8 cellular contexts compared by ENCODE assay signal in the genomic region with DNA sequence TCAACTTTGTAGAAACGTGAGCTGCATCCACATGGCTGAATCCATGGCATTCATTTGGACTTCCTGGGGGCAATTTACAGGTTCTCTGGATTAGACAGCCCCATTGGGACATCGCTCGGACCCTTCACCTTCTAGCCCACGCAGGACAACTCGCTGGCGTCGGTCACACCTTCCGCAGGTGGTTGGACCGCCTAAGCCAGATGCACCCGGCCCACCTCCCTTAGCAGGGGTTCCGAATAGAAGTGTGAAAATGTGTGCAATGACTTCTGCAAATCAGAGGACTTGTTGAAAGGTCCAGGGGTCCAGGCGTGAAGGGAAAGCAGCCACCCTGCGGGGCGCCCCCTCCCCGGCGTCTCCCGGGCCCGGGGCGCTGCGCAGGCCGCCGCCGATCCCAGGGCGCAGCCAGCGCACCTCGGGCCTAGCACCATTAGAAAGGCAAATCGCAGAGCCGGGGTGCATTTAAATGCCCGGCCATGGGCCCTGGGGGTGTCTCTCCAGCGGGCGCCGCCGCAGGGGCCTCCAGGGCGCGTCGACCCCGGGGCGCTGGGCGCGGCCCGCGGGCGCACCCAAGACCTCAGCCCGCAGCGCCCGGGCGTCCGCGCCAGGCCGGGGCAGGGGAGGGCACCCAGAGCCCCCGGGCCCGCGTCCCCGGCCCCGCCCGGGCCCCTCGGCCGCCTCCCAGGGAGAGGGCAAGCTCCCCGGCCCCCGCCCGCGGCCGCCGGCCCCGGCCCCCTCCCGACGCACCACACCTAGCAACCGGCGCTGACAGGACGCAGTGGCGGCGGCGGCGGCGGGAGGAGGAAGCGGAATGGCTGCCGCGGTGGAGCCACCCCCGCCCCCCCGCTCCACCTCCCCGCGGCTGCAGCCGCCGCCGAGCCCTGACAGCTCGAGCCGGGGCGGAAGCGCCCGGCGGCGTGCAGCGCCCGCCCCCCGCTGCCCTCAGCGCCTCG. TPM values are rescaled to one million over a fixed set of nuclear protein-coding genes. Genes with fewer than 3 reads are reported as not detected.
DNase-seq lines count a peak whose midpoint lies in the region; ATAC-seq, FAIRE-seq and TF ChIP-seq lines count a peak whose summit lies in the region.

No MANE protein-coding gene starts in this region.

- CTCF ChIA-PET in HCT116 (lab: Charles Lee) = no interaction called here
- CTCF ChIA-PET in mammary epithelial cell (lab: Charles Lee; ENCODE audit: low non-redundant PET) = no interaction called here

- peak; percentile 72 for ATAC-seq in HCT116
- no peak for ATAC-seq in HG03469 (IDR thresholded peaks at IDR 0.05; ENCODE audit: unreplicated experiment)

- peak; percentile 39 for DNase-seq in GF-D8 (lab: John Stamatoyannopoulos, UW)
- DNase-seq in HCT116 (ENCODE audit: low read depth, low spot score) = no peak
- peak; percentile 30 for DNase-seq in MV-4-11 (lab: John Stamatoyannopoulos, UW)
- DNase-seq in WERI-Rb-1 = peak; percentile 27
- peak; percentile 63 for DNase-seq in mammary epithelial cell
- DNase-seq in keratinocyte (ENCODE audit: low read depth, low spot score) = no peak
- peak; percentile 51 to 56 for DNase-seq in stimulated activated CD4-positive, alpha-beta T cell treated with anti-CD3 and anti-CD28 coated beads, Interleukin-15, amount 100 ng/mL, for 1 hour (ENCODE audit: low read depth in 1 of 2, low spot score in 1 of 2)

- intact Hi-C loops in HCT116 (cut with micrococcal nuclease) (no loop called here), mammary epithelial cell (cut with micrococcal nuclease) (loop anchor here (2.0 kb wide), 2 partner anchors 83 to 93 kb away; no protein-coding TSS in a partner anchor)

- H2AFZ ChIP-seq in HCT116 (ENCODE audit: low read depth, low read length, poor library complexity, severe bottlenecking) (no peak overlapping the region), mammary epithelial cell (ENCODE audit: low read depth, low read length) (peak overlapping the region; percentile 92), keratinocyte (ENCODE audit: control insufficient read depth, low read length) (peak overlapping the region; percentile 68)

- RAD21 ChIA-PET in HCT116 (lab: Charles Lee; ENCODE audit: low non-redundant PET in 1 of 2, low total read pairs in 2 of 2, uncharacterized antibody in 2 of 2, unreplicated experiment in 2 of 2) = interaction anchor here in 1 of 2 experiments (0.6 kb wide), 1 partner anchor 983 kb away, joined by 3 read pairs; no protein-coding TSS in a partner anchor

- H3K27me3 ChIP-seq in HCT116 (ENCODE audit: insufficient read depth, low read length) = no peaks in the 10 kb centered on the region
- peaks cover 58% of the 10 kb centered on the region for H3K27me3 ChIP-seq in WERI-Rb-1 (ENCODE audit: insufficient read depth, low read depth, severe bottlenecking)
- no peaks in the 10 kb centered on the region for H3K27me3 ChIP-seq in mammary epithelial cell (ENCODE audit: insufficient read depth, low read length)
- no peaks in the 10 kb centered on the region for H3K27me3 ChIP-seq in keratinocyte (ENCODE audit: control insufficient read depth, extremely low read depth, insufficient read depth, low read length)

- peak overlapping the region; percentile 51 to 59 for H3K4me3 ChIP-seq in HCT116 (replicated peaks in 1 of 2; ENCODE audit: low read depth in 1 of 2, low read length in 2 of 2)
- H3K4me3 ChIP-seq in WERI-Rb-1 (ENCODE audit: low read depth, low read length) = peak overlapping the region; percentile 35
- H3K4me3 ChIP-seq in mammary epithelial cell (replicated peaks in 1 of 3; ENCODE audit: insufficient read depth in 1 of 3, low read depth in 2 of 3, low read length in 3 of 3) = peak overlapping the region; percentile 65 to 93 (median 75)
- H3K4me3 ChIP-seq in keratinocyte (ENCODE audit: control insufficient read depth in 2 of 3, extremely low read depth in 1 of 3, insufficient read depth in 2 of 3, low read depth in 1 of 3, low read length in 3 of 3) = peak overlapping the region; percentile 67 to 82 (median 78)

- H3K9me3 ChIP-seq in HCT116 (ENCODE audit: control insufficient read depth in 1 of 2, insufficient read depth in 1 of 2, low read depth in 1 of 2, low read length in 2 of 2) (no peaks in the 10 kb centered on the region), WERI-Rb-1 (ENCODE audit: severe bottlenecking) (no peaks in the 10 kb centered on the region), mammary epithelial cell (replicated peaks; ENCODE audit: insufficient read depth, low read length) (no peaks in the 10 kb centered on the region), keratinocyte (ENCODE audit: control insufficient read depth, low read depth, low read length) (no peaks in the 10 kb centered on the region)

- dilution Hi-C loops in mammary epithelial cell (cut with HindIII; ENCODE audit: low sequenced_read_pairs) (no loop called here), keratinocyte (cut with MboI; ENCODE audit: extremely low pct_ligation_motif_present, low sequenced_read_pairs) (no loop called here)

- H3K27ac ChIP-seq in HCT116 (ENCODE audit: low read depth, low read length) (no peak overlapping the region; the same call in 1 of the 2 replicates), WERI-Rb-1 (no peak overlapping the region), mammary epithelial cell (ENCODE audit: insufficient read depth, low read depth, low read length) (peak overlapping the region; percentile 73), keratinocyte (ENCODE audit: control insufficient read depth, insufficient read depth, low read length) (no peak overlapping the region)

- TF ChIP-seq CTCF in HCT116 (IDR thresholded peaks at IDR 0.05 in 2 of 3, conservative IDR thresholded peaks at IDR 0.05 in 1 of 3; ENCODE audit: borderline replicate concordance in 1 of 3, insufficient read depth in 1 of 3, low read depth in 2 of 3, low read length in 2 of 3) = no peak
- TF ChIP-seq CTCF in WERI-Rb-1 (IDR thresholded peaks at IDR 0.05; ENCODE audit: low read depth, low read length) = no peak
- no peak for TF ChIP-seq CTCF in mammary epithelial cell (conservative IDR thresholded peaks at IDR 0.05 in 1 of 2, IDR thresholded peaks at IDR 0.05 in 1 of 2; ENCODE audit: extremely low read depth in 1 of 2, insufficient read depth in 1 of 2, low read depth in 1 of 2, low read length in 2 of 2)
- no peak for TF ChIP-seq CTCF in keratinocyte (optimal IDR thresholded peaks at IDR 0.05 in 1 of 3, IDR thresholded peaks at IDR 0.05 in 1 of 3, conservative IDR thresholded peaks at IDR 0.05 in 1 of 3; ENCODE audit: extremely low read depth in 1 of 3, insufficient read depth in 2 of 3, low read length in 3 of 3)

- WGBS in mammary epithelial cell (ENCODE audit: low coverage, missing lambda C conversion rate) = 1% methylated on average over 15 of the region's 97 CpGs

- BruUV-seq in HCT116 (replicated peaks; lab: Mats Ljungman, UMichigan) = no TSS peak
- BruUV-seq in mammary epithelial cell (replicated peaks; lab: Mats Ljungman, UMichigan) = no TSS peak

- no peaks in the 10 kb centered on the region for H3K9me1 ChIP-seq in keratinocyte (ENCODE audit: control insufficient read depth, extremely low read depth, insufficient read depth, low read length)

- no peak for TF ChIP-seq POLR2A in HCT116 (IDR thresholded peaks at IDR 0.05; ENCODE audit: borderline replicate concordance, extremely low read depth, insufficient read depth, insufficient read length)

- H3K4me1 ChIP-seq in HCT116 (ENCODE audit: control insufficient read depth in 1 of 2, insufficient read depth in 2 of 2, low read length in 2 of 2) (peaks cover 4 to 14% of the 10 kb centered on the region in 2 experiments; a peak in 3 of 4 replicates), mammary epithelial cell (ENCODE audit: insufficient read depth, low read length) (peaks cover 39% of the 10 kb centered on the region), keratinocyte (ENCODE audit: control insufficient read depth, extremely low read depth, insufficient read depth, low read length) (peaks cover 6% of the 10 kb centered on the region)

- POLR2A ChIA-PET in HCT116 (lab: Charles Lee) = no interaction called here

- H3K9ac ChIP-seq in HCT116 (ENCODE audit: low read length) (no peak overlapping the region), mammary epithelial cell (ENCODE audit: insufficient read depth, low read length) (peak overlapping the region; percentile 82), keratinocyte (ENCODE audit: control insufficient read depth, extremely low read depth, insufficient read depth, low read length) (peak overlapping the region; percentile 70)

- H4K20me1 ChIP-seq in HCT116 (ENCODE audit: insufficient read depth) = no peaks in the 10 kb centered on the region
- no peaks in the 10 kb centered on the region for H4K20me1 ChIP-seq in mammary epithelial cell (ENCODE audit: insufficient read depth, low read length)
- H4K20me1 ChIP-seq in keratinocyte (ENCODE audit: control insufficient read depth, extremely low read depth, insufficient read depth, low read length) = no peaks in the 10 kb centered on the region

- in situ Hi-C loops in mammary epithelial cell (cut with MboI; ENCODE audit: low sequenced_read_pairs in 2 of 2) = no loop called here

- H3K36me3 ChIP-seq in HCT116 (ENCODE audit: control insufficient read depth in 1 of 2, insufficient read depth in 2 of 2, low read length in 2 of 2) (no peaks in the 10 kb centered on the region), WERI-Rb-1 (no peaks in the 10 kb centered on the region), mammary epithelial cell (ENCODE audit: insufficient read depth, low read length) (no peaks in the 10 kb centered on the region), keratinocyte (ENCODE audit: control insufficient read depth in 2 of 2, extremely low read depth in 1 of 2, insufficient read depth in 2 of 2, low read length in 2 of 2) (no peaks in the 10 kb centered on the region)

- H3K9me2 ChIP-seq in HCT116 (ENCODE audit: insufficient read depth) = no peaks in the 10 kb centered on the region

- H3K79me2 ChIP-seq in HCT116 (ENCODE audit: insufficient read depth, low read length) (no peaks in the 10 kb centered on the region), mammary epithelial cell (ENCODE audit: insufficient read depth, low read length) (peaks cover 45% of the 10 kb centered on the region), keratinocyte (ENCODE audit: control insufficient read depth, insufficient read depth, low read length) (peaks cover 3% of the 10 kb centered on the region)

- H3K4me2 ChIP-seq in HCT116 (ENCODE audit: low read length) (peak overlapping the region; percentile 76), mammary epithelial cell (ENCODE audit: insufficient read depth, low read depth, low read length) (peak overlapping the region; percentile 98), keratinocyte (ENCODE audit: control insufficient read depth, extremely low read depth, insufficient read depth, low read depth, low read length) (peak overlapping the region; percentile 90)

- FAIRE-seq in keratinocyte (lab: Jason Lieb, UNC) = no peak

- no peak for TF ChIP-seq RAD21 in HCT116 (IDR thresholded peaks at IDR 0.05; ENCODE audit: low read depth)

RNA-seq across cellular contexts. Expression of gene JAZF1, which starts 1.2 kb away (rescaled TPM):
- 3.4 TPM for total RNA-seq in HCT116 (2021; ENCODE audit: unreplicated experiment)
- 2.6 and 2.8 TPM in 2 replicates for polyA plus RNA-seq in HCT116 (2012)
- total RNA-seq in mammary epithelial cell = 10 to 100 TPM in 1 of 2 donors, 1 to 10 TPM in 1; 6.5 to 12.3 TPM
- 2.4 TPM for polyA plus RNA-seq in mammary epithelial cell
- 0.83 TPM for polyA minus RNA-seq in mammary epithelial cell
- polyA plus RNA-seq in keratinocyte = 1.3 to 2.5 TPM (median 1.7 TPM) in 3 replicates
- 1.6 TPM for polyA plus RNA-seq in keratinocyte (2011; ENCODE audit: low read depth)
- 2.2 and 2.7 TPM in 2 replicates for polyA plus RNA-seq in keratinocyte (2011; cell fraction: cytosol; rRNA removed)
- polyA plus RNA-seq in keratinocyte (2011; cell fraction: nucleus; rRNA removed) = 2.4 and 2.6 TPM in 2 replicates
- polyA plus RNA-seq in keratinocyte (2012; ENCODE audit: low replicate concordance) = 2.4 and 4.7 TPM in 2 replicates
- 0.76 to 18.5 TPM (median 1.9 TPM) in 3 replicates for polyA minus RNA-seq in keratinocyte
- 2.5 TPM for polyA minus RNA-seq in keratinocyte (2011; cell fraction: cytosol; rRNA and poly(A)+ RNA removed)
- 1.2 and 4.7 TPM in 2 replicates for polyA minus RNA-seq in keratinocyte (2011; cell fraction: nucleus; rRNA and poly(A)+ RNA removed)

Comparison
In these comparisons a context has a peak if more than half of its experiments do, and no peak if none do; other contexts are left out.
1. DNase-seq: peak in GF-D8 (single experiment), MV-4-11 (single experiment), WERI-Rb-1 (single experiment), mammary epithelial cell (single experiment) and stimulated activated CD4-positive, alpha-beta T cell treated with anti-CD3 and anti-CD28 coated beads, Interleukin-15, amount 100 ng/mL, for 1 hour (2 of 2); none in HCT116 (single experiment) and keratinocyte (single experiment).
2. Peak in every context shown above with its lines, with median percentiles within 50 percentile points of each other: H3K4me2 ChIP-seq and H3K4me3 ChIP-seq.